9 cellular contexts compared by ENCODE assay signal in the genomic region with DNA sequence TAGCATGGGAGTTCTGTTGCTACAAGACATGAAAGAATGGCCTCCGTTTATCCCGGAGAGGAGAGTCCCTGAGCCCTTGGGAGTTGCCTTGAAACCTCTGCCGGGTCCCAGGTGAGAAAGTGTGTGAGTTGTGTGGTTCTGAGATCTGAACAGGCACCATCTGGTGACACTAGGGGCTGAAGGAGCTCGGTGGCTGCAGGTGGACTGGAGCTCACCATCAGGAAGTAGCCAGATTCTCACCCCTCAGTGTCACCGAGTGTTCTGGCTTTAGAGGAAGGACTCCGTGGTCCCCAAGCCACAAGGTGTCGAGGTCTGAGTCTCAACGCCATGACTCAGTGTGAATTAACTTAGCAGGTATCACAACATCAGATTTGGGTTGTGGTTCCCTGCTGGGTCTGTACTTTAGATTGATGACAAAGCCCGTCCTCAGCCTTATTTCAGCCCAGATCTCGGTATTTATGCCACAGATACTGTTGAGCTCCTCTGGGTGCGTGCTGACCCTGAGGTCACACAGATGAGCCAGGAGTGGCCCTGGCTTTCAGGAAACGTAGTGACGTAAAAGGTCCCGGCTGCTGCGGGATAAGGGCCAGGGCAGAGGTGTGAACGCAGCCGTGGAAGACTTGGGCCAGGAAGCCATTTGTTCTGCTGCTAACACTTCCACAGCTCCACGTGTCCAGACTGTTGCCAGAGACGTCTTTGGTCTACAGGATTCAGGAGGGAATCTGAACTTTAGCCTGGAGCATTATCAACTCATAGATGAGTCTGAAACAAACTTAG. TPM values are rescaled to one million over a fixed set of nuclear protein-coding genes. Genes with fewer than 3 reads are reported as not detected.
DNase-seq lines count a peak whose midpoint lies in the region; ATAC-seq and FAIRE-seq lines count a peak whose summit lies in the region.
"Had no signal": no experiment of that assay in that cellular context is flagged by ENCODE, and none has a peak within 500 bp of the region (broad histone marks: within the 10 kb centered on the region; RNA-seq: fewer than 3 reads in every experiment).

No MANE protein-coding gene starts in this region.

- peak; percentile 18 for ATAC-seq in HG03565 (IDR thresholded peaks at IDR 0.05; ENCODE audit: unreplicated experiment)
- ATAC-seq in Right ventricle myocardium superior (ENCODE audit: poor library complexity) = peak; percentile 53
- no peak for ATAC-seq in HG02970 (IDR thresholded peaks at IDR 0.05; ENCODE audit: low FRiP score, unreplicated experiment)
- no peak for ATAC-seq in HG02623 (IDR thresholded peaks at IDR 0.05; ENCODE audit: unreplicated experiment)

- intact Hi-C loops in Right ventricle myocardium superior (cut with DNase I) = loop anchor here (5.0 kb wide), 1 partner anchor 104 kb away; no protein-coding TSS in a partner anchor

- no peak for FAIRE-seq in urothelium cell line (lab: Jason Lieb, UNC)

- DNase-seq in activated CD8-positive, alpha-beta memory T cell treated with anti-CD3 and anti-CD28 coated beads for 48 hours (ENCODE audit: low read depth in 2 of 3, low spot score in 2 of 3) = peak in 2 of 3 experiments; percentile 5 to 17
- DNase-seq in activated CD8-positive, alpha-beta memory T cell treated with anti-CD3 and anti-CD28 coated beads, Interleukin-2, amount 50 U/mL, for 4 hours = no peak
- DNase-seq in Right ventricle myocardium superior = no peak
- DNase-seq in urothelium cell line (ENCODE audit: low spot score) = no peak

- H3K27ac ChIP-seq in temporal lobe (ENCODE audit: low read depth, low read length) = peak overlapping the region; percentile 87

RNA-seq across cellular contexts. Expression of a gene that starts 54.4 kb away (rescaled TPM):
- 0.38 TPM for total RNA-seq in Right ventricle myocardium superior
- not detected for total RNA-seq in temporal lobe
- total RNA-seq: T-helper 2 cell treated with Interferon-gamma antibody and Interleukin-4, amounts not matched to agents 100 ng/mL and 5 ng/mL, for 36 hours had no signal

Comparison
In these comparisons a context has a peak if more than half of its experiments do, and no peak if none do; other contexts are left out.
1. DNase-seq: peak in activated CD8-positive, alpha-beta memory T cell treated with anti-CD3 and anti-CD28 coated beads for 48 hours (2 of 3); none in activated CD8-positive, alpha-beta memory T cell treated with anti-CD3 and anti-CD28 coated beads, Interleukin-2, amount 50 U/mL, for 4 hours (single experiment), Right ventricle myocardium superior (single experiment) and urothelium cell line (single experiment).
2. ATAC-seq: peak in HG03565 (single experiment) and Right ventricle myocardium superior (single experiment); none in HG02970 (single experiment) and HG02623 (single experiment).